8 cellular contexts compared by ENCODE assay signal in genomic region chr20:49916146-49917002, GRCh38. TPM values are rescaled to one million over a fixed set of nuclear protein-coding genes. Genes with fewer than 3 reads are reported as not detected.
A peak's percentile ranks its signal among the peaks of the same experiment; 100 is the strongest.
DNase-seq lines count a peak whose midpoint lies in the region; ATAC-seq and TF ChIP-seq lines count a peak whose summit lies in the region.

No MANE protein-coding gene starts in this region.

- H3K9me3 ChIP-seq in GM23248 (ENCODE audit: low read depth) (no peaks in the 10 kb centered on the region), Peyer's patch (no peaks in the 10 kb centered on the region), ectodermal cell (ENCODE audit: control insufficient read depth, low read length) (no peaks in the 10 kb centered on the region), mucosa of stomach (ENCODE audit: control insufficient read depth, low read length) (no peaks in the 10 kb centered on the region)

- peak overlapping the region; percentile 93 for H3K9ac ChIP-seq in GM23248
- H3K9ac ChIP-seq in mucosa of stomach (ENCODE audit: low read length) = peak overlapping the region; percentile 97

- H3K27ac ChIP-seq in GM23248 (peak overlapping the region; percentile 98), Peyer's patch (peak overlapping the region; percentile 96 to 99 (median 96)), ectodermal cell (ENCODE audit: insufficient read depth, low read depth, low read length, poor library complexity, severe bottlenecking) (peak overlapping the region; percentile 99)

- no peak for TF ChIP-seq CTCF in Peyer's patch (IDR thresholded peaks at IDR 0.05)

- TF ChIP-seq POLR2A in Peyer's patch (IDR thresholded peaks at IDR 0.05) = peak in 1 of 2 donors; percentile 31

- 37 to 40% methylated on average over 18 to 19 of the region's 19 CpGs for WGBS in GM23248 (ENCODE audit: low coverage in 1 of 2, low lambda C conversion rate in 2 of 2, missing lambda C conversion rate in 2 of 2), 2 experiments
- WGBS in ectodermal cell, 2 experiments = 65 to 71% methylated on average over 14 to 18 of the region's 19 CpGs

- in situ Hi-C loops in ACHN (cut with HindIII; ENCODE audit: low pct_ligation_motif_present, low pct_unique_long_range_greater_than_20kb, low sequenced_read_pairs) (no loop called here), GM23248 (cut with MboI) (no loop called here)

- no peaks in the 10 kb centered on the region for H3K9me2 ChIP-seq in GM23248 (ENCODE audit: insufficient read depth)

- peaks cover 40% of the 10 kb centered on the region for H3K79me2 ChIP-seq in GM23248 (ENCODE audit: insufficient read depth)

- H2AFZ ChIP-seq in GM23248 = peak overlapping the region; percentile 91

- peak overlapping the region; percentile 95 for H3K4me2 ChIP-seq in GM23248 (ENCODE audit: unreplicated experiment)

- no peaks in the 10 kb centered on the region for H4K20me1 ChIP-seq in GM23248 (ENCODE audit: insufficient read depth)

- peak overlapping the region; percentile 91 for H3K4me3 ChIP-seq in GM23248
- peak overlapping the region; percentile 67 to 100 (median 86) for H3K4me3 ChIP-seq in Peyer's patch
- peak overlapping the region; percentile 96 for H3K4me3 ChIP-seq in ectodermal cell (ENCODE audit: insufficient read depth, low read depth, low read length)
- peak overlapping the region; percentile 97 for H3K4me3 ChIP-seq in mucosa of stomach (ENCODE audit: low read length)

- H3K36me3 ChIP-seq in GM23248 (ENCODE audit: low read depth) (no peaks in the 10 kb centered on the region), Peyer's patch (no peaks in the 10 kb centered on the region), ectodermal cell (ENCODE audit: control insufficient read depth, insufficient read depth, low read length) (no peaks in the 10 kb centered on the region), mucosa of stomach (ENCODE audit: control insufficient read depth, insufficient read depth, low read length) (no peaks in the 10 kb centered on the region)

- H3K27me3 ChIP-seq in GM23248 (replicated peaks; ENCODE audit: insufficient read depth) = no peaks in the 10 kb centered on the region
- no peaks in the 10 kb centered on the region for H3K27me3 ChIP-seq in Peyer's patch
- H3K27me3 ChIP-seq in ectodermal cell (ENCODE audit: control insufficient read depth, insufficient read depth, low read length, poor library complexity, severe bottlenecking) = no peaks in the 10 kb centered on the region
- no peaks in the 10 kb centered on the region for H3K27me3 ChIP-seq in mucosa of stomach (ENCODE audit: control insufficient read depth, insufficient read depth, low read length)

- DNase-seq in ACHN (peak; percentile 54), GM23248 (peak; percentile 65), Peyer's patch (peak in 2 of 3 donors; percentile 70 to 83), cortex of kidney (lab: John Stamatoyannopoulos, UW) (no peak), hypothalamus (lab: John Stamatoyannopoulos, UW) (no peak)

- no peaks in the 10 kb centered on the region for H3F3A ChIP-seq in GM23248 (ENCODE audit: insufficient read depth)

- ATAC-seq in GM18520 (IDR thresholded peaks at IDR 0.05; ENCODE audit: unreplicated experiment) = no peak

- peaks cover 21% of the 10 kb centered on the region for H3K4me1 ChIP-seq in GM23248 (ENCODE audit: insufficient read depth)
- H3K4me1 ChIP-seq in Peyer's patch = peaks cover 0 to 39% (median 9%) of the 10 kb centered on the region in 4 donors
- H3K4me1 ChIP-seq in ectodermal cell (ENCODE audit: control insufficient read depth, insufficient read depth, low read length) = peaks cover 10% of the 10 kb centered on the region
- peaks cover 23% of the 10 kb centered on the region for H3K4me1 ChIP-seq in mucosa of stomach (ENCODE audit: control insufficient read depth, insufficient read depth, low read length)

RNA-seq across cellular contexts. Expression of gene SPATA2, which starts 1.0 kb away (rescaled TPM):
- 3.1 and 4.8 TPM in 2 replicates for total RNA-seq in GM23248 (2014; rRNA removed; shearing (Covaris generic))
- polyA plus RNA-seq in GM23248 (2016; fragmentation: Nextera tagmentation; extraction: Ambion mirVana) = 4.2 and 4.6 TPM in 2 replicates
- 10 to 100 TPM in 3 of 4 donors, 1 to 10 TPM in 1; 4.1 to 19.8 (median 14.0) TPM for total RNA-seq in Peyer's patch
- polyA plus RNA-seq in ectodermal cell (2013, experiment 1 of 4) = 13.8 TPM
- polyA plus RNA-seq in ectodermal cell (2013, experiment 2 of 4) = 14.8 TPM
- 11.5 TPM for polyA plus RNA-seq in ectodermal cell (2013, experiment 3 of 4)
- 13.2 TPM for polyA plus RNA-seq in ectodermal cell (2013, experiment 4 of 4)

RNA-seq across cellular contexts. Expression of gene RNF114, which starts 19.8 kb away (rescaled TPM):
- total RNA-seq in GM23248 (2014; rRNA removed; shearing (Covaris generic)) = 69.6 and 96.0 TPM in 2 replicates
- polyA plus RNA-seq in GM23248 (2016; fragmentation: Nextera tagmentation; extraction: Ambion mirVana) = 70.4 and 72.7 TPM in 2 replicates
- 100 to 1,000 TPM; 205 to 275 (median 259) TPM for total RNA-seq in Peyer's patch
- polyA plus RNA-seq in ectodermal cell (2013, experiment 1 of 4) = 67.6 TPM
- polyA plus RNA-seq in ectodermal cell (2013, experiment 2 of 4) = 63.7 TPM
- 70.0 TPM for polyA plus RNA-seq in ectodermal cell (2013, experiment 3 of 4)
- polyA plus RNA-seq in ectodermal cell (2013, experiment 4 of 4) = 88.4 TPM

Comparison
In these comparisons a context has a peak if more than half of its experiments do, and no peak if none do; other contexts are left out.
1. DNase-seq: peak in ACHN (single experiment), GM23248 (single experiment) and Peyer's patch (2 of 3); none in cortex of kidney (single experiment) and hypothalamus (0 of 51).
2. Peak in every context shown above with its lines, with median percentiles within 50 percentile points of each other: H3K27ac ChIP-seq and H3K4me3 ChIP-seq.